Comparison of ENCODE assay signal across 8 cellular contexts in genomic region chr15:100703032-100703578, GRCh38.
DNase-seq lines count a peak whose midpoint lies in the region; ATAC-seq and TF ChIP-seq lines count a peak whose summit lies in the region.

No MANE protein-coding gene starts in this region.

- CTCF ChIA-PET in mammary epithelial cell (lab: Charles Lee; ENCODE audit: low non-redundant PET), result no interaction called here
- CTCF ChIA-PET in HEK293T (lab: Yijun Ruan, JAX), result no interaction called here

- peak overlapping the region; percentile 47 for H2AFZ ChIP-seq in mammary epithelial cell (ENCODE audit: low read depth, low read length)

- ATAC-seq in GM19397 (IDR thresholded peaks at IDR 0.05; ENCODE audit: unreplicated experiment) (peak; percentile 99), HG03342 (IDR thresholded peaks at IDR 0.05; ENCODE audit: unreplicated experiment) (peak; percentile 100), SK-N-SH treated with all-trans-retinoic acid at 6 μM for 48 hours (no peak)

- 61% methylated on average over 3 of the region's 3 CpGs for WGBS in mammary epithelial cell (ENCODE audit: low coverage, missing lambda C conversion rate)

- intact Hi-C loops in mammary epithelial cell (cut with micrococcal nuclease), result no loop called here

- no peaks in the 10 kb centered on the region for H4K20me1 ChIP-seq in mammary epithelial cell (ENCODE audit: insufficient read depth, low read length)

- H3K9me3 ChIP-seq in mammary epithelial cell (replicated peaks; ENCODE audit: insufficient read depth, low read length), result no peaks in the 10 kb centered on the region
- H3K9me3 ChIP-seq in effector memory CD4-positive, alpha-beta T cell (ENCODE audit: control insufficient read depth, low read length), result no peaks in the 10 kb centered on the region

- H3K4me3 ChIP-seq in mammary epithelial cell (replicated peaks in 1 of 3; ENCODE audit: insufficient read depth in 1 of 3, low read depth in 2 of 3, low read length in 3 of 3), result no peak overlapping the region
- no peak overlapping the region for H3K4me3 ChIP-seq in effector memory CD4-positive, alpha-beta T cell (ENCODE audit: insufficient read depth, low read depth, low read length, poor library complexity, severe bottlenecking)

- no peaks in the 10 kb centered on the region for H3K27me3 ChIP-seq in mammary epithelial cell (ENCODE audit: insufficient read depth, low read length)
- H3K27me3 ChIP-seq in effector memory CD4-positive, alpha-beta T cell (replicated peaks; ENCODE audit: control insufficient read depth, insufficient read depth, low read length, poor library complexity, severe bottlenecking), result no peaks in the 10 kb centered on the region

- H3K36me3 ChIP-seq in mammary epithelial cell (ENCODE audit: insufficient read depth, low read length), result no peaks in the 10 kb centered on the region
- H3K36me3 ChIP-seq in effector memory CD4-positive, alpha-beta T cell (ENCODE audit: control insufficient read depth, insufficient read depth, low read length), result no peaks in the 10 kb centered on the region

- DNase-seq in DMS53 (lab: John Stamatoyannopoulos, UW), result peak; percentile 66
- peak; percentile 74 for DNase-seq in mammary epithelial cell
- no peak for DNase-seq in NCI-H1092 treated with DMSO at 0.1 percent for 48 hours (lab: John Stamatoyannopoulos, UW)
- DNase-seq in effector memory CD4-positive, alpha-beta T cell, result no peak
- no peak for DNase-seq in HEK293T (ENCODE audit: extremely low spot score)

- H3K4me1 ChIP-seq in mammary epithelial cell (ENCODE audit: insufficient read depth, low read length), result peaks cover 22% of the 10 kb centered on the region
- no peaks in the 10 kb centered on the region for H3K4me1 ChIP-seq in effector memory CD4-positive, alpha-beta T cell (ENCODE audit: control insufficient read depth, insufficient read depth, low read length, poor library complexity, severe bottlenecking)

- H3K4me2 ChIP-seq in mammary epithelial cell (ENCODE audit: insufficient read depth, low read depth, low read length), result no peak overlapping the region

- POLR2A ChIA-PET in HEK293T (lab: Yijun Ruan, JAX), result no interaction called here

- H3K79me2 ChIP-seq in mammary epithelial cell (ENCODE audit: insufficient read depth, low read length), result no peaks in the 10 kb centered on the region

- in situ Hi-C loops in mammary epithelial cell (cut with MboI; ENCODE audit: low sequenced_read_pairs in 2 of 2), result no loop called here

- H3K9ac ChIP-seq in mammary epithelial cell (ENCODE audit: insufficient read depth, low read length), result no peak overlapping the region

- dilution Hi-C loops in mammary epithelial cell (cut with HindIII; ENCODE audit: low sequenced_read_pairs), result no loop called here

- peak overlapping the region; percentile 65 for H3K27ac ChIP-seq in mammary epithelial cell (ENCODE audit: insufficient read depth, low read depth, low read length)
- H3K27ac ChIP-seq in effector memory CD4-positive, alpha-beta T cell (ENCODE audit: insufficient read depth, low read length, poor library complexity, severe bottlenecking), result no peak overlapping the region

- no peak for TF ChIP-seq CTCF in mammary epithelial cell (conservative IDR thresholded peaks at IDR 0.05 in 1 of 2, IDR thresholded peaks at IDR 0.05 in 1 of 2; ENCODE audit: extremely low read depth in 1 of 2, insufficient read depth in 1 of 2, low read depth in 1 of 2, low read length in 2 of 2)

- no TSS peak for BruUV-seq in mammary epithelial cell (replicated peaks; lab: Mats Ljungman, UMichigan)

TF ChIP-seq in SK-N-SH treated with all-trans-retinoic acid at 6 μM for 48 hours, 23 proteins besides CTCF, POLR2A, EP300 and RAD21 (continues in another document):
- TF ChIP-seq GLIS3 (CRISPR knock-in tag; IDR thresholded peaks at IDR 0.05) (no peak), ZNF565 (CRISPR knock-in tag; conservative IDR thresholded peaks at IDR 0.05; ENCODE audit: low read depth) (no peak), POU6F1 (CRISPR knock-in tag; IDR thresholded peaks at IDR 0.05; ENCODE audit: borderline replicate concordance, low read depth) (no peak), PATZ1 (CRISPR knock-in tag; IDR thresholded peaks at IDR 0.05; ENCODE audit: borderline replicate concordance) (no peak)

TF ChIP-seq in HEK293T, 16 proteins besides CTCF, POLR2A, EP300 and RAD21:
- TF ChIP-seq ELF4 (IDR thresholded peaks at IDR 0.05), result no peak
- TF ChIP-seq PKNOX1 (IDR thresholded peaks at IDR 0.05), result no peak
- TF ChIP-seq SP1 (IDR thresholded peaks at IDR 0.05), result no peak
- TF ChIP-seq SUZ12 (IDR thresholded peaks at IDR 0.05), result no peak
- no peak for TF ChIP-seq ZNF384 (IDR thresholded peaks at IDR 0.05)
TF ChIP-seq in HEK293T: peak in this region for 0.

Comparison
In these comparisons a context has a peak if more than half of its experiments do, and no peak if none do; other contexts are left out.
1. DNase-seq: peak in DMS53 (single experiment) and mammary epithelial cell (single experiment); none in NCI-H1092 treated with DMSO at 0.1 percent for 48 hours (single experiment), effector memory CD4-positive, alpha-beta T cell (0 of 3) and HEK293T (single experiment).